Comparison of ENCODE assay signal across 8 cellular contexts in genomic region chr3:18111702-18112311, GRCh38.
A peak's percentile ranks its signal among the peaks of the same experiment; 100 is the strongest.
DNase-seq lines count a peak whose midpoint lies in the region; ATAC-seq lines count a peak whose summit lies in the region.

No MANE protein-coding gene starts in this region.

- H3K27ac ChIP-seq in effector memory CD4-positive, alpha-beta T cell (ENCODE audit: insufficient read depth, low read length, poor library complexity, severe bottlenecking): no peak overlapping the region

- peak; percentile 89 for ATAC-seq in GM21825 (IDR thresholded peaks at IDR 0.05; ENCODE audit: unreplicated experiment)
- ATAC-seq in activated naive CD8-positive, alpha-beta T cell treated with anti-CD3 and anti-CD28 coated beads, Interleukin-2, amount 50 U/mL, for 24 hours: peak; percentile 72
- ATAC-seq in stimulated activated naive CD8-positive, alpha-beta T cell treated with anti-CD3 and anti-CD28 coated beads, Interleukin-15, Interleukin-2, amounts not matched to agents 100 U/mL and 50 U/mL, for 24 hours: peak; percentile 55

- H3K36me3 Mint-ChIP-seq in activated naive CD4-positive, alpha-beta T cell treated with anti-CD3 and anti-CD28 coated beads, Interleukin-2, amount 10 ng/mL, durations not matched to agents 7 days and 5 days: no peaks in the 10 kb centered on the region
- H3K36me3 Mint-ChIP-seq in activated naive CD8-positive, alpha-beta T cell treated with anti-CD3 and anti-CD28 coated beads, Interleukin-2, amount 50 U/mL, for 24 hours (ENCODE audit: low read depth): no peaks in the 10 kb centered on the region

- DNase-seq in activated naive CD4-positive, alpha-beta T cell treated with anti-CD3 and anti-CD28 coated beads, Interleukin-2, amount 10 ng/mL, durations not matched to agents 7 days and 5 days: no peak
- no peak for DNase-seq in activated naive CD4-positive, alpha-beta T cell treated with Interleukin-2 at 50 U/mL for 16 hours
- DNase-seq in Jurkat, Clone E6-1 (ENCODE audit: low read depth, low spot score): peak; percentile 68
- DNase-seq in activated naive CD8-positive, alpha-beta T cell treated with anti-CD3 and anti-CD28 coated beads, Interleukin-2, amount 50 U/mL, for 24 hours: peak; percentile 18
- DNase-seq in stimulated activated naive CD8-positive, alpha-beta T cell treated with anti-CD3 and anti-CD28 coated beads, Interleukin-15, Interleukin-2, amounts not matched to agents 100 U/mL and 50 U/mL, for 24 hours: peak; percentile 15
- no peak for DNase-seq in effector memory CD4-positive, alpha-beta T cell
- DNase-seq in NK-92 (lab: John Stamatoyannopoulos, UW; ENCODE audit: unreplicated experiment): no peak

- no peaks in the 10 kb centered on the region for H3K4me1 ChIP-seq in effector memory CD4-positive, alpha-beta T cell (ENCODE audit: control insufficient read depth, insufficient read depth, low read length, poor library complexity, severe bottlenecking)

- no peaks in the 10 kb centered on the region for H3K9me3 ChIP-seq in effector memory CD4-positive, alpha-beta T cell (ENCODE audit: control insufficient read depth, low read length)

- peak overlapping the region; percentile 63 for H3K4me3 Mint-ChIP-seq in activated naive CD4-positive, alpha-beta T cell treated with anti-CD3 and anti-CD28 coated beads, Interleukin-2, amount 10 ng/mL, durations not matched to agents 7 days and 5 days
- H3K4me3 Mint-ChIP-seq in activated naive CD8-positive, alpha-beta T cell treated with anti-CD3 and anti-CD28 coated beads, Interleukin-2, amount 50 U/mL, for 24 hours: peak overlapping the region; percentile 68

- H3K36me3 ChIP-seq in effector memory CD4-positive, alpha-beta T cell (ENCODE audit: control insufficient read depth, insufficient read depth, low read length): no peaks in the 10 kb centered on the region

- H3K27me3 ChIP-seq in effector memory CD4-positive, alpha-beta T cell (replicated peaks; ENCODE audit: control insufficient read depth, insufficient read depth, low read length, poor library complexity, severe bottlenecking): no peaks in the 10 kb centered on the region

- no peaks in the 10 kb centered on the region for H3K27me3 Mint-ChIP-seq in activated naive CD4-positive, alpha-beta T cell treated with anti-CD3 and anti-CD28 coated beads, Interleukin-2, amount 10 ng/mL, durations not matched to agents 7 days and 5 days
- H3K27me3 Mint-ChIP-seq in activated naive CD8-positive, alpha-beta T cell treated with anti-CD3 and anti-CD28 coated beads, Interleukin-2, amount 50 U/mL, for 24 hours: peaks cover 2% of the 10 kb centered on the region

- H3K9me3 Mint-ChIP-seq in activated naive CD4-positive, alpha-beta T cell treated with anti-CD3 and anti-CD28 coated beads, Interleukin-2, amount 10 ng/mL, durations not matched to agents 7 days and 5 days: peaks cover 3% of the 10 kb centered on the region
- H3K9me3 Mint-ChIP-seq in activated naive CD8-positive, alpha-beta T cell treated with anti-CD3 and anti-CD28 coated beads, Interleukin-2, amount 50 U/mL, for 24 hours: no peaks in the 10 kb centered on the region

- peaks cover 8% of the 10 kb centered on the region for H3K4me1 Mint-ChIP-seq in activated naive CD4-positive, alpha-beta T cell treated with anti-CD3 and anti-CD28 coated beads, Interleukin-2, amount 10 ng/mL, durations not matched to agents 7 days and 5 days
- peaks cover 16% of the 10 kb centered on the region for H3K4me1 Mint-ChIP-seq in activated naive CD8-positive, alpha-beta T cell treated with anti-CD3 and anti-CD28 coated beads, Interleukin-2, amount 50 U/mL, for 24 hours

- CTCF ChIA-PET in activated naive CD4-positive, alpha-beta T cell treated with anti-CD3 and anti-CD28 coated beads, Interleukin-2, amount 10 ng/mL, durations not matched to agents 7 days and 5 days (lab: Charles Lee): no interaction called here

- peak overlapping the region; percentile 52 for H3K4me3 ChIP-seq in Jurkat, Clone E6-1 (ENCODE audit: low read length)
- no peak overlapping the region for H3K4me3 ChIP-seq in effector memory CD4-positive, alpha-beta T cell (ENCODE audit: insufficient read depth, low read depth, low read length, poor library complexity, severe bottlenecking)

- H3K27ac Mint-ChIP-seq in activated naive CD4-positive, alpha-beta T cell treated with anti-CD3 and anti-CD28 coated beads, Interleukin-2, amount 10 ng/mL, durations not matched to agents 7 days and 5 days: peak overlapping the region; percentile 80
- peak overlapping the region; percentile 63 for H3K27ac Mint-ChIP-seq in activated naive CD8-positive, alpha-beta T cell treated with anti-CD3 and anti-CD28 coated beads, Interleukin-2, amount 50 U/mL, for 24 hours

Comparison
In these comparisons a context has a peak if more than half of its experiments do, and no peak if none do; other contexts are left out.
1. DNase-seq: peak in Jurkat, Clone E6-1 (single experiment), activated naive CD8-positive, alpha-beta T cell treated with anti-CD3 and anti-CD28 coated beads, Interleukin-2, amount 50 U/mL, for 24 hours (single experiment) and stimulated activated naive CD8-positive, alpha-beta T cell treated with anti-CD3 and anti-CD28 coated beads, Interleukin-15, Interleukin-2, amounts not matched to agents 100 U/mL and 50 U/mL, for 24 hours (single experiment); none in activated naive CD4-positive, alpha-beta T cell treated with anti-CD3 and anti-CD28 coated beads, Interleukin-2, amount 10 ng/mL, durations not matched to agents 7 days and 5 days (single experiment), activated naive CD4-positive, alpha-beta T cell treated with Interleukin-2 at 50 U/mL for 16 hours (single experiment), effector memory CD4-positive, alpha-beta T cell (0 of 3) and NK-92 (single experiment).
2. Peak in every context shown above with its lines, with median percentiles within 50 percentile points of each other: ATAC-seq.